28 cellular contexts compared by ENCODE assay signal in the genomic region with DNA sequence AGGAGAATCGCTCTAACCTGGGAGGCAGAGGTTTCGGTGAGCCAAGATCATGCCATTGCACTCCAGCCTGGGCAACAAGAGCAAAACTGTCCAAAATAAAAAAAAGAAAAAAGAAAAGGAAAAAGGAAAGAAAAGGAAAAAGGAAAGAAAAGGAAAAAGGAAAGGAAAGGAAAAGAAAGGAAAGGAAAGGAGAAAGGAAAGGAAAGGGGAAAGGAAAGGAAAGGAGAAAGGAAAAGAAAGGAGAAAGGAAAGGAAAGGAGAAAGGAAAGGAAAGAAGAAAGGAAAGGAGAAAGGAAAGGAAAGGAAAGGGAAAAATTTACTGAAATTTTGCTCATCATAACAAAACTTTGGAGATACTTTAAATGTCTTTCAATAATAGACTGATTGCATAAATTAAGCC.
"Had no signal": no experiment of that assay in that cellular context is flagged by ENCODE, and none has a peak within 500 bp of the region (broad histone marks: within the 10 kb centered on the region; RNA-seq: fewer than 3 reads in every experiment).

No MANE protein-coding gene starts in this region.

- FAIRE-seq: endometrium, endothelial cell of umbilical vein had no signal

- DNase-seq: colonic mucosa; cortex of kidney; dermis blood vessel endothelial cell; dorsolateral prefrontal cortex; effector CD4-positive, alpha-beta T cell; effector CD8-positive, alpha-beta T cell; effector memory CD4-positive, alpha-beta T cell; effector memory CD8-positive, alpha-beta T cell; endodermal cell; erythroblast; esophagus squamous epithelium; foreskin fibroblast; foreskin keratinocyte; foreskin melanocyte; gastrocnemius medialis; glutamatergic neuron; head of caudate nucleus; heart left ventricle; heart right ventricle had no signal

- H3K27ac ChIP-seq: colonic mucosa, coronary artery, dorsolateral prefrontal cortex, epithelial cell of prostate, esophagus muscularis mucosa, esophagus squamous epithelium, foreskin keratinocyte, gastrocnemius medialis, gastroesophageal sphincter, heart left ventricle, heart right ventricle, hepatocyte had no signal

- H3K9me3 ChIP-seq: colonic mucosa, esophagus muscularis mucosa, esophagus squamous epithelium, gastrocnemius medialis, gastroesophageal sphincter, heart left ventricle, heart right ventricle had no signal

- H2AFZ ChIP-seq: hepatocyte had no signal

- H3K79me2 ChIP-seq: hepatocyte had no signal

- H3K4me3 Mint-ChIP-seq: dendritic cell treated with granulocyte-macrophage colony-stimulating factor and Interleukin-4, amounts not matched to agents 40 ng/mL and 50 ng/mL, for 4 days; effector memory CD8-positive, alpha-beta T cell; endodermal cell had no signal

- H3K4me1 ChIP-seq: colonic mucosa, esophagus muscularis mucosa, esophagus squamous epithelium, foreskin keratinocyte, gastrocnemius medialis, gastroesophageal sphincter, heart left ventricle, heart right ventricle had no signal

- H3K4me2 ChIP-seq: hepatocyte had no signal

- H3K4me3 ChIP-seq: colonic mucosa, coronary artery, dorsolateral prefrontal cortex, esophagus muscularis mucosa, esophagus squamous epithelium, gastrocnemius medialis, gastroesophageal sphincter, heart left ventricle, heart right ventricle, hepatocyte had no signal

- ATAC-seq: effector memory CD8-positive, alpha-beta T cell; esophagus mucosa; foreskin keratinocyte; gastrocnemius medialis; gastroesophageal sphincter; heart left ventricle; heart right ventricle had no signal

- H3K36me3 ChIP-seq: colonic mucosa, esophagus muscularis mucosa, esophagus squamous epithelium, gastrocnemius medialis, gastroesophageal sphincter, heart left ventricle, heart right ventricle had no signal

- H3K9me3 Mint-ChIP-seq: dendritic cell treated with granulocyte-macrophage colony-stimulating factor and Interleukin-4, amounts not matched to agents 40 ng/mL and 50 ng/mL, for 4 days; effector memory CD8-positive, alpha-beta T cell; endodermal cell had no signal

- H3K27me3 ChIP-seq: colonic mucosa, esophagus muscularis mucosa, esophagus squamous epithelium, foreskin keratinocyte, gastrocnemius medialis, gastroesophageal sphincter, hepatocyte had no signal

- H3K27ac Mint-ChIP-seq: dendritic cell treated with granulocyte-macrophage colony-stimulating factor and Interleukin-4, amounts not matched to agents 40 ng/mL and 50 ng/mL, for 4 days; effector memory CD8-positive, alpha-beta T cell; endodermal cell had no signal
